8 cellular contexts compared by ENCODE assay signal in genomic region chr17:68182940-68183551, GRCh38.
DNase-seq lines count a peak whose midpoint lies in the region; ATAC-seq and TF ChIP-seq lines count a peak whose summit lies in the region.

No MANE protein-coding gene starts in this region.

- no peaks in the 10 kb centered on the region for H3K36me3 ChIP-seq in heart left ventricle

- 81 to 92% (median 89%) methylated on average over 12 of the region's 12 CpGs for WGBS in heart left ventricle, 4 donors

- intact Hi-C loops in natural killer cell (cut with micrococcal nuclease) (loop anchor here (1.0 to 5.0 kb wide), 2 partner anchors 34 to 72 kb away; no protein-coding TSS in a partner anchor), heart left ventricle (cut with DNase I) (no loop called here)

- no peaks in the 10 kb centered on the region for H3K9me3 ChIP-seq in heart left ventricle

- peak overlapping the region; percentile 75 for H3K4me3 Mint-ChIP-seq in activated T-cell treated with anti-CD3 and anti-CD28 coated beads, Interleukin-2, amount 50 U/mL, for 4 hours
- peak overlapping the region; percentile 92 for H3K4me3 Mint-ChIP-seq in natural killer cell

- H3K27me3 Mint-ChIP-seq in activated T-cell treated with anti-CD3 and anti-CD28 coated beads, Interleukin-2, amount 50 U/mL, for 4 hours (ENCODE audit: low read depth), result no peaks in the 10 kb centered on the region
- H3K27me3 Mint-ChIP-seq in natural killer cell (ENCODE audit: low read depth in 2 of 2), result no peaks in the 10 kb centered on the region

- no peaks in the 10 kb centered on the region for H3K9me3 Mint-ChIP-seq in activated T-cell treated with anti-CD3 and anti-CD28 coated beads, Interleukin-2, amount 50 U/mL, for 4 hours
- no peaks in the 10 kb centered on the region for H3K9me3 Mint-ChIP-seq in natural killer cell

- ATAC-seq in GM18505 (IDR thresholded peaks at IDR 0.05; ENCODE audit: unreplicated experiment), result peak; percentile 40
- ATAC-seq in HG03460 (IDR thresholded peaks at IDR 0.05; ENCODE audit: unreplicated experiment), result peak; percentile 33
- ATAC-seq in activated T-cell treated with anti-CD3 and anti-CD28 coated beads, Interleukin-2, amount 50 U/mL, for 4 hours, result peak; percentile 53 to 65
- peak; percentile 34 to 66 (median 39) for ATAC-seq in natural killer cell
- no peak for ATAC-seq in heart left ventricle

- H3K36me3 Mint-ChIP-seq in activated T-cell treated with anti-CD3 and anti-CD28 coated beads, Interleukin-2, amount 50 U/mL, for 4 hours (ENCODE audit: insufficient read depth), result no peaks in the 10 kb centered on the region
- no peaks in the 10 kb centered on the region for H3K36me3 Mint-ChIP-seq in natural killer cell

- H3K4me1 ChIP-seq in heart left ventricle, result no peaks in the 10 kb centered on the region

- H3K4me3 ChIP-seq in heart left ventricle, result peak overlapping the region in 1 of 12 donors; percentile 46

- TF ChIP-seq POLR2A in GM18505 (IDR thresholded peaks at IDR 0.05; ENCODE audit: borderline replicate concordance, extremely low read depth, insufficient read depth, insufficient read length) (peak; percentile 35), heart left ventricle (IDR thresholded peaks at IDR 0.05) (no peak)

- DNase-seq in activated T-cell treated with anti-CD3 and anti-CD28 coated beads, Interleukin-2, amount 50 U/mL, for 4 hours, result peak; percentile 66
- DNase-seq in natural killer cell, result no peak
- DNase-seq in epidermal melanocyte (ENCODE audit: insufficient read length, low spot score), result no peak
- DNase-seq in hypothalamus (lab: John Stamatoyannopoulos, UW), result no peak
- DNase-seq in cerebellar nuclear complex (lab: John Stamatoyannopoulos, UW), result no peak
- DNase-seq in heart left ventricle, result no peak

- no peak for TF ChIP-seq CTCF in natural killer cell (IDR thresholded peaks at IDR 0.05)
- TF ChIP-seq CTCF in heart left ventricle (IDR thresholded peaks at IDR 0.05), result no peak

- peaks cover 67% of the 10 kb centered on the region for H3K4me1 Mint-ChIP-seq in activated T-cell treated with anti-CD3 and anti-CD28 coated beads, Interleukin-2, amount 50 U/mL, for 4 hours (ENCODE audit: low read depth)
- peaks cover 43 to 56% of the 10 kb centered on the region in 2 donors for H3K4me1 Mint-ChIP-seq in natural killer cell

- H3K27me3 ChIP-seq in heart left ventricle, result no peaks in the 10 kb centered on the region

- H3K27ac ChIP-seq in heart left ventricle, result peak overlapping the region in 1 of 12 donors; percentile 76

- peak overlapping the region; percentile 94 to 95 for H3K27ac Mint-ChIP-seq in natural killer cell

Comparison
In these comparisons a context has a peak if more than half of its experiments do, and no peak if none do; other contexts are left out.
1. ATAC-seq: peak in GM18505 (single experiment), HG03460 (single experiment), activated T-cell treated with anti-CD3 and anti-CD28 coated beads, Interleukin-2, amount 50 U/mL, for 4 hours (2 of 2) and natural killer cell (3 of 3); none in heart left ventricle (0 of 4).